ENCODE assay signal across 21 cellular contexts in genomic region chr3:19399356-19399755, GRCh38.
DNase-seq lines count a peak whose midpoint lies in the region; ATAC-seq, FAIRE-seq and TF ChIP-seq lines count a peak whose summit lies in the region.
"Had no signal": no experiment of that assay in that cellular context is flagged by ENCODE, and none has a peak within 500 bp of the region (broad histone marks: within the 10 kb centered on the region; RNA-seq: fewer than 3 reads in every experiment).

No MANE protein-coding gene starts in this region.

- H4K8ac ChIP-seq in H1 (ENCODE audit: extremely low read depth, insufficient read depth, low read length), result no peak overlapping the region

- TF ChIP-seq CTCF in H1 (IDR thresholded peaks at IDR 0.05; ENCODE audit: control extremely low read depth in 1 of 3, insufficient read depth in 1 of 3, low read depth in 1 of 3, low read length in 3 of 3) (no peak), kidney epithelial cell (IDR thresholded peaks at IDR 0.05; ENCODE audit: insufficient read depth, low read length, poor library complexity, severe bottlenecking) (no peak), natural killer cell (IDR thresholded peaks at IDR 0.05) (no peak), GM20000 (IDR thresholded peaks at IDR 0.05; ENCODE audit: extremely low read depth, missing control alignments) (no peak)

- no peaks in the 10 kb centered on the region for H3K36me3 Mint-ChIP-seq in natural killer cell
- H3K36me3 Mint-ChIP-seq: CD4-positive, CD25-positive, alpha-beta regulatory T cell had no signal

- no peak for FAIRE-seq in H1 (lab: Jason Lieb, UNC)
- FAIRE-seq: RCC 7860 had no signal

- peaks cover 0 to 4% of the 10 kb centered on the region in 2 donors for H3K9me3 Mint-ChIP-seq in natural killer cell

- no peaks in the 10 kb centered on the region for H4K20me1 ChIP-seq in H1 (replicated peaks in 1 of 2; ENCODE audit: control insufficient read depth in 1 of 2, insufficient read depth in 2 of 2, low read length in 2 of 2)

- H3K79me2 ChIP-seq in H1 (ENCODE audit: control insufficient read depth in 1 of 2, insufficient read depth in 2 of 2, low read length in 2 of 2), result no peaks in the 10 kb centered on the region

- in situ Hi-C loops in SK-MEL-5 (cut with HindIII; ENCODE audit: low pct_unique_long_range_greater_than_20kb, low sequenced_read_pairs), result no loop called here

- TF ChIP-seq POLR2A in H1 (IDR thresholded peaks at IDR 0.05; ENCODE audit: control extremely low read depth in 1 of 2, low read depth in 2 of 2, low read length in 2 of 2), result no peak

- H3K23ac ChIP-seq in H1 (ENCODE audit: insufficient read length), result no peak overlapping the region

- no peak overlapping the region for H2BK15ac ChIP-seq in H1 (ENCODE audit: low read length)

- no peaks in the 10 kb centered on the region for H3K27me3 Mint-ChIP-seq in natural killer cell (ENCODE audit: low read depth in 2 of 2)
- H3K27me3 Mint-ChIP-seq: CD4-positive, CD25-positive, alpha-beta regulatory T cell had no signal

- H3K27me3 ChIP-seq in H1 (replicated peaks in 1 of 4; ENCODE audit: control insufficient read depth in 3 of 4, extremely low read depth in 1 of 4, insufficient read depth in 3 of 4, low read length in 3 of 4), result no peaks in the 10 kb centered on the region
- H3K27me3 ChIP-seq in kidney epithelial cell (ENCODE audit: control insufficient read depth, insufficient read depth, low read length), result no peaks in the 10 kb centered on the region
- H3K27me3 ChIP-seq in effector memory CD4-positive, alpha-beta T cell (replicated peaks; ENCODE audit: control insufficient read depth, insufficient read depth, low read length, poor library complexity, severe bottlenecking), result no peaks in the 10 kb centered on the region

- H3K4me3 ChIP-seq in H1 (ENCODE audit: extremely low read depth in 1 of 4, insufficient read depth in 2 of 4, low read depth in 3 of 4, low read length in 4 of 4) (no peak overlapping the region), kidney epithelial cell (ENCODE audit: low read depth, low read length) (no peak overlapping the region)
- H3K4me3 ChIP-seq in effector memory CD4-positive, alpha-beta T cell (ENCODE audit: insufficient read depth, low read depth, low read length, poor library complexity, severe bottlenecking), result no peak overlapping the region
- H3K4me3 ChIP-seq: GM23248 had no signal

- DNase-seq in H4 (ENCODE audit: low spot score) (peak; percentile 1), SK-MEL-5 (ENCODE audit: low read depth, low spot score) (peak; percentile 46), H1 (ENCODE audit: low read depth in 1 of 2, low spot score in 2 of 2) (no peak), kidney epithelial cell (ENCODE audit: low read depth) (peak; percentile 10), natural killer cell (no peak), GM20000 (ENCODE audit: low spot score) (no peak)
- no peak for DNase-seq in activated CD4-positive, alpha-beta T cell treated with anti-CD3 and anti-CD28 coated beads for 48 hours
- DNase-seq in effector memory CD4-positive, alpha-beta T cell, result no peak
- DNase-seq: CD4-positive, CD25-positive, alpha-beta regulatory T cell; GM23248; Karpas-422; MV-4-11; NCI-H1105 treated with DMSO at 0.1 percent for 48 hours; NCI-H2029; NCI-H446; NCI-H524 treated with DMSO at 0.1 percent for 48 hours; NCI-H774; SIG-M5; SK-N-SH had no signal

- H3K36me3 ChIP-seq in H1 (ENCODE audit: control insufficient read depth in 2 of 4, insufficient read depth in 4 of 4, low read length in 3 of 4) (no peaks in the 10 kb centered on the region), kidney epithelial cell (ENCODE audit: control insufficient read depth, insufficient read depth, low read length) (no peaks in the 10 kb centered on the region)
- no peaks in the 10 kb centered on the region for H3K36me3 ChIP-seq in effector memory CD4-positive, alpha-beta T cell (ENCODE audit: control insufficient read depth, insufficient read depth, low read length)

- POLR2A ChIA-PET in H1 (lab: Charles Lee; ENCODE audit: partially characterized antibody), result no interaction called here

- H2BK20ac ChIP-seq in H1 (ENCODE audit: low read length), result no peak overlapping the region

- H3K4me3 Mint-ChIP-seq in natural killer cell, result no peak overlapping the region
- H3K4me3 Mint-ChIP-seq: CD4-positive, CD25-positive, alpha-beta regulatory T cell had no signal

- H3K27ac Mint-ChIP-seq in natural killer cell, result no peak overlapping the region
- H3K27ac Mint-ChIP-seq: CD4-positive, CD25-positive, alpha-beta regulatory T cell had no signal

- H3K4me1 Mint-ChIP-seq in natural killer cell, result no peaks in the 10 kb centered on the region
- H3K4me1 Mint-ChIP-seq: CD4-positive, CD25-positive, alpha-beta regulatory T cell had no signal

- H4K5ac ChIP-seq in H1 (ENCODE audit: insufficient read length, low read depth, low read length), result no peak overlapping the region

- no peak overlapping the region for H2AK5ac ChIP-seq in H1 (ENCODE audit: low read depth, low read length)

- H3K4me1 ChIP-seq in H1 (replicated peaks in 1 of 4; ENCODE audit: control insufficient read depth in 3 of 4, insufficient read depth in 4 of 4, low read length in 3 of 4), result peaks cover 0 to 5% (median 0%) of the 10 kb centered on the region in 4 experiments; a peak in 2 of 7 replicates
- no peaks in the 10 kb centered on the region for H3K4me1 ChIP-seq in effector memory CD4-positive, alpha-beta T cell (ENCODE audit: control insufficient read depth, insufficient read depth, low read length, poor library complexity, severe bottlenecking)

- H3K9ac ChIP-seq in H1 (replicated peaks in 1 of 4; ENCODE audit: extremely low read depth in 1 of 4, low read depth in 3 of 4, low read length in 3 of 4), result no peak overlapping the region
- H3K9ac ChIP-seq: GM23248, SK-N-SH had no signal

- no peak overlapping the region for H2BK12ac ChIP-seq in H1 (ENCODE audit: low read depth, low read length)

- no peak overlapping the region for H2BK120ac ChIP-seq in H1 (replicated peaks; ENCODE audit: low read depth, low read length)

- 0 out of 4 replicates have a peak overlapping the region, but pooled peaks of 1 of the 2 experiments have one; percentile 9 for H3K4me2 ChIP-seq in H1 (ENCODE audit: insufficient read depth in 1 of 2, low read depth in 2 of 2, low read length in 2 of 2)
- H3K4me2 ChIP-seq: SK-N-SH had no signal

- no peak overlapping the region for H3K14ac ChIP-seq in H1 (ENCODE audit: insufficient read length)

- no peaks in the 10 kb centered on the region for H3K23me2 ChIP-seq in H1 (ENCODE audit: low read depth, low read length)

- peak overlapping the region; percentile 39 for H4K91ac ChIP-seq in H1 (replicated peaks; ENCODE audit: insufficient read length, low read length)

- no peak overlapping the region for H3K56ac ChIP-seq in H1 (replicated peaks; ENCODE audit: insufficient read length, low read depth, low read length)

- WGBS in H1 (ENCODE audit: extremely low coverage in 1 of 2, insufficient coverage in 1 of 2, insufficient read length in 1 of 2, insufficient replicate concordance in 2 of 2, low coverage in 1 of 2, low lambda C conversion rate in 2 of 2, missing lambda C conversion rate in 1 of 2), 2 experiments, result 90% methylated on average over 1 of the region's 1 CpG; no CpG with 5 or more reads in 1 of the 2 experiments

- TF ChIP-seq EP300 in H1 (IDR thresholded peaks at IDR 0.05; ENCODE audit: borderline replicate concordance in 1 of 2, low read depth in 2 of 2, low read length in 2 of 2), result no peak

- ATAC-seq in natural killer cell, result no peak
- ATAC-seq: HCT116 had no signal

- intact Hi-C loops in natural killer cell (cut with micrococcal nuclease), result no loop called here

- no peaks in the 10 kb centered on the region for H3K79me1 ChIP-seq in H1 (ENCODE audit: low read depth, low read length)

- H3K4ac ChIP-seq in H1 (replicated peaks; ENCODE audit: insufficient read length, low read depth, low read length), result no peak overlapping the region

- no peak overlapping the region for H3K27ac ChIP-seq in H1 (ENCODE audit: low read depth, low read length)
- no peak overlapping the region for H3K27ac ChIP-seq in effector memory CD4-positive, alpha-beta T cell (ENCODE audit: insufficient read depth, low read length, poor library complexity, severe bottlenecking)
- H3K27ac ChIP-seq: GM23248 had no signal

- no peak overlapping the region for H2AFZ ChIP-seq in H1 (ENCODE audit: low read length)
- H2AFZ ChIP-seq: GM23248 had no signal

- H3K18ac ChIP-seq in H1 (ENCODE audit: extremely low read depth, low read length), result no peak overlapping the region

- CTCF ChIA-PET in H1 (lab: Charles Lee; ENCODE audit: partially characterized antibody), result no interaction called here

- no peak for TF ChIP-seq RAD21 in H1 (IDR thresholded peaks at IDR 0.05 in 1 of 2, conservative IDR thresholded peaks at IDR 0.05 in 1 of 2; ENCODE audit: low read depth in 2 of 2, low read length in 2 of 2)

- no peaks in the 10 kb centered on the region for H3K9me3 ChIP-seq in H1 (ENCODE audit: insufficient read depth in 2 of 2, low read depth in 1 of 2, low read length in 1 of 2)
- H3K9me3 ChIP-seq in effector memory CD4-positive, alpha-beta T cell (ENCODE audit: control insufficient read depth, low read length), result no peaks in the 10 kb centered on the region
- H3K9me3 ChIP-seq: SK-N-SH had no signal

- no peak overlapping the region for H2BK5ac ChIP-seq in H1 (ENCODE audit: low read depth, low read length)

TF ChIP-seq in H1, 55 proteins besides CTCF, POLR2A, EP300 and RAD21 (continues in another document):
- TF ChIP-seq TBP (IDR thresholded peaks at IDR 0.05; ENCODE audit: low read depth, low read length) (no peak), TEAD4 (IDR thresholded peaks at IDR 0.05; ENCODE audit: low read depth, low read length) (no peak), GABPA (IDR thresholded peaks at IDR 0.05; ENCODE audit: borderline replicate concordance, insufficient read depth, low read length) (no peak), ASH2L (IDR thresholded peaks at IDR 0.05; ENCODE audit: low read length) (no peak), RNF2 (IDR thresholded peaks at IDR 0.05; ENCODE audit: borderline replicate concordance, low read depth, low read length, missing control alignments, poor library complexity, severe bottlenecking) (no peak)

Comparison
In these comparisons a context has a peak if more than half of its experiments do, and no peak if none do; other contexts are left out.
1. DNase-seq: peak in H4 (single experiment), SK-MEL-5 (single experiment) and kidney epithelial cell (single experiment); none in H1 (0 of 2), activated CD4-positive, alpha-beta T cell treated with anti-CD3 and anti-CD28 coated beads for 48 hours (single experiment), effector memory CD4-positive, alpha-beta T cell (0 of 3), natural killer cell (single experiment) and GM20000 (single experiment).